Comparison of ENCODE assay signal across 8 cellular contexts in genomic region chr2:9336534-9337354, GRCh38.
DNase-seq lines count a peak whose midpoint lies in the region; ATAC-seq and TF ChIP-seq lines count a peak whose summit lies in the region.

No MANE protein-coding gene starts in this region.

- no peaks in the 10 kb centered on the region for H3K9me2 ChIP-seq in DOHH2 (replicated peaks; ENCODE audit: control insufficient read depth, low read length)

- POLR2A ChIA-PET in MCF 10A (lab: Yijun Ruan, JAX) = interaction anchor here (1.0 to 1.5 kb wide), 3 partner anchors 9 to 130 kb away, joined by 3 to 4 read pairs (median 3); partner anchors contain the start of gene ASAP2

- 0 out of 2 replicates have a peak overlapping the region, but pooled peaks have one; percentile 8 for H3K4me3 ChIP-seq in DOHH2 (ENCODE audit: low read length)

- no peaks in the 10 kb centered on the region for H3K9me3 Mint-ChIP-seq in MCF 10A (ENCODE audit: unreplicated experiment)
- peaks cover 2% of the 10 kb centered on the region for H3K9me3 Mint-ChIP-seq in mesothelial cell of epicardium
- no peaks in the 10 kb centered on the region for H3K9me3 Mint-ChIP-seq in activated CD4-positive, alpha-beta T cell treated with anti-CD3 and anti-CD28 coated beads, Interleukin-2, amount 10 ng/mL, durations not matched to agents 24 days and 14 days

- peak; percentile 98 for DNase-seq in NCI-H2171 (lab: John Stamatoyannopoulos, UW)
- peak; percentile 98 for DNase-seq in MCF 10A (ENCODE audit: unreplicated experiment)
- DNase-seq in mesothelial cell of epicardium (ENCODE audit: low spot score in 2 of 2, unreplicated experiment in 2 of 2) = peak; percentile 79 to 90
- no peak for DNase-seq in UCSD-AML1 (lab: John Stamatoyannopoulos, UW; ENCODE audit: unreplicated experiment)
- DNase-seq in activated CD4-positive, alpha-beta T cell treated with anti-CD3 and anti-CD28 coated beads, Interleukin-2, amount 10 ng/mL, durations not matched to agents 24 days and 14 days = no peak
- no peak for DNase-seq in stimulated activated naive CD8-positive, alpha-beta T cell treated with anti-CD3 and anti-CD28 coated beads, Interleukin-15, Interleukin-2, amounts not matched to agents 100 U/mL and 50 U/mL, for 24 hours

- BruUV-seq in MCF 10A (replicated peaks; lab: Mats Ljungman, UMichigan) = no TSS peak

- intact Hi-C loops in MCF 10A (cut with micrococcal nuclease) = loop anchor here (2.0 to 10.0 kb wide), 2 partner anchors 50 to 462 kb away; no protein-coding TSS in a partner anchor
- intact Hi-C loops in activated CD4-positive, alpha-beta T cell treated with anti-CD3 and anti-CD28 coated beads, Interleukin-2, amount 10 ng/mL, durations not matched to agents 24 days and 14 days (cut with micrococcal nuclease) = no loop called here

- TF ChIP-seq CTCF in DOHH2 (IDR thresholded peaks at IDR 0.05; ENCODE audit: low read depth, low read length, poor library complexity, severe bottlenecking) = no peak
- TF ChIP-seq CTCF in MCF 10A (IDR thresholded peaks at IDR 0.05; ENCODE audit: unreplicated experiment) = no peak
- no peak for TF ChIP-seq CTCF in mesothelial cell of epicardium (IDR thresholded peaks at IDR 0.05; ENCODE audit: unreplicated experiment)

- peak overlapping the region; percentile 44 for H3K4me2 ChIP-seq in DOHH2 (ENCODE audit: low read length)

- H3K36me3 Mint-ChIP-seq in MCF 10A (ENCODE audit: insufficient read depth, unreplicated experiment) (peaks cover 60% of the 10 kb centered on the region), mesothelial cell of epicardium (peaks cover 13% of the 10 kb centered on the region)
- no peaks in the 10 kb centered on the region for H3K36me3 Mint-ChIP-seq in activated CD4-positive, alpha-beta T cell treated with anti-CD3 and anti-CD28 coated beads, Interleukin-2, amount 10 ng/mL, durations not matched to agents 24 days and 14 days (ENCODE audit: low read depth)

- no peak overlapping the region for H3K27ac ChIP-seq in DOHH2 (ENCODE audit: low read depth, low read length)

- CTCF ChIA-PET in MCF 10A (lab: Yijun Ruan, JAX) = interaction anchor here (1.2 to 3.4 kb wide), 2 partner anchors 131 to 193 kb away, joined by 4 to 22 read pairs; partner anchors contain the start of gene ASAP2

- H3K4me3 Mint-ChIP-seq in MCF 10A (ENCODE audit: unreplicated experiment) (no peak overlapping the region), mesothelial cell of epicardium (no peak overlapping the region)
- no peak overlapping the region for H3K4me3 Mint-ChIP-seq in activated CD4-positive, alpha-beta T cell treated with anti-CD3 and anti-CD28 coated beads, Interleukin-2, amount 10 ng/mL, durations not matched to agents 24 days and 14 days

- H3K36me3 ChIP-seq in DOHH2 (ENCODE audit: control insufficient read depth, low read length) = no peaks in the 10 kb centered on the region

- H3K27me3 Mint-ChIP-seq in MCF 10A (ENCODE audit: insufficient read depth, unreplicated experiment) (no peaks in the 10 kb centered on the region), mesothelial cell of epicardium (ENCODE audit: low read depth) (no peaks in the 10 kb centered on the region)
- peaks cover 3% of the 10 kb centered on the region for H3K27me3 Mint-ChIP-seq in activated CD4-positive, alpha-beta T cell treated with anti-CD3 and anti-CD28 coated beads, Interleukin-2, amount 10 ng/mL, durations not matched to agents 24 days and 14 days

- ATAC-seq in stimulated activated naive CD8-positive, alpha-beta T cell treated with anti-CD3 and anti-CD28 coated beads, Interleukin-15, Interleukin-2, amounts not matched to agents 100 U/mL and 50 U/mL, for 24 hours = no peak
- ATAC-seq in GM21423 (IDR thresholded peaks at IDR 0.05; ENCODE audit: unreplicated experiment) = no peak

- H3K4me1 ChIP-seq in DOHH2 (ENCODE audit: control insufficient read depth, low read length) = peaks cover 14% of the 10 kb centered on the region

- peak overlapping the region; percentile 58 for H3K27ac Mint-ChIP-seq in MCF 10A (ENCODE audit: low read depth, unreplicated experiment)
- H3K27ac Mint-ChIP-seq in mesothelial cell of epicardium = peak overlapping the region; percentile 87
- H3K27ac Mint-ChIP-seq in activated CD4-positive, alpha-beta T cell treated with anti-CD3 and anti-CD28 coated beads, Interleukin-2, amount 10 ng/mL, durations not matched to agents 24 days and 14 days = no peak overlapping the region

- no peaks in the 10 kb centered on the region for H3K9me3 ChIP-seq in DOHH2 (ENCODE audit: control insufficient read depth, insufficient read depth, low read length)

- H3K4me1 Mint-ChIP-seq in MCF 10A (ENCODE audit: insufficient read depth, unreplicated experiment) = peaks cover 31% of the 10 kb centered on the region
- peaks cover 56% of the 10 kb centered on the region for H3K4me1 Mint-ChIP-seq in mesothelial cell of epicardium
- no peaks in the 10 kb centered on the region for H3K4me1 Mint-ChIP-seq in activated CD4-positive, alpha-beta T cell treated with anti-CD3 and anti-CD28 coated beads, Interleukin-2, amount 10 ng/mL, durations not matched to agents 24 days and 14 days

- H3F3A ChIP-seq in DOHH2 (ENCODE audit: control insufficient read depth, insufficient read depth) = no peaks in the 10 kb centered on the region

- no peaks in the 10 kb centered on the region for H3K27me3 ChIP-seq in DOHH2 (ENCODE audit: control insufficient read depth, low read length)

- H3K79me2 ChIP-seq in DOHH2 (ENCODE audit: control insufficient read depth, low read length) = no peaks in the 10 kb centered on the region

- no peaks in the 10 kb centered on the region for H4K20me1 ChIP-seq in DOHH2 (ENCODE audit: control insufficient read depth, insufficient read depth, low read depth, low read length)

Comparison
In these comparisons a context has a peak if more than half of its experiments do, and no peak if none do; other contexts are left out.
1. DNase-seq: peak in NCI-H2171 (single experiment), MCF 10A (single experiment) and mesothelial cell of epicardium (2 of 2); none in UCSD-AML1 (single experiment), activated CD4-positive, alpha-beta T cell treated with anti-CD3 and anti-CD28 coated beads, Interleukin-2, amount 10 ng/mL, durations not matched to agents 24 days and 14 days (single experiment) and stimulated activated naive CD8-positive, alpha-beta T cell treated with anti-CD3 and anti-CD28 coated beads, Interleukin-15, Interleukin-2, amounts not matched to agents 100 U/mL and 50 U/mL, for 24 hours (single experiment).